In genomic region chr19:54523403-54523802, GRCh38 we compare ENCODE assay signal across 8 cellular contexts. TPM values are rescaled to one million over a fixed set of nuclear protein-coding genes. Genes with fewer than 3 reads are reported as not detected.
DNase-seq lines count a peak whose midpoint lies in the region; FAIRE-seq lines count a peak whose summit lies in the region.
"Had no signal": no experiment of that assay in that cellular context is flagged by ENCODE, and none has a peak within 500 bp of the region (broad histone marks: within the 10 kb centered on the region; RNA-seq: fewer than 3 reads in every experiment).

No MANE protein-coding gene starts in this region.

- no peaks in the 10 kb centered on the region for H3K9me3 ChIP-seq in adipocyte (ENCODE audit: control insufficient read depth, low read length)

- no peaks in the 10 kb centered on the region for H3K36me3 ChIP-seq in adipocyte (ENCODE audit: control insufficient read depth, insufficient read depth, low read length, severe bottlenecking)

- DNase-seq in GM18507 (ENCODE audit: extremely low spot score, insufficient read length, low read depth), result no peak
- DNase-seq in NCI-H226, result peak; percentile 50
- DNase-seq in adipocyte (ENCODE audit: low read depth), result peak; percentile 2
- DNase-seq in stimulated activated CD4-positive, alpha-beta T cell treated with anti-CD3 and anti-CD28 coated beads, Interleukin-4, amount 100 ng/mL, for 24 hours, result peak; percentile 34
- no peak for DNase-seq in mucosa of gallbladder (ENCODE audit: low spot score)
- no peak for DNase-seq in GF-D8 (lab: John Stamatoyannopoulos, UW)
- DNase-seq in middle frontal gyrus (ENCODE audit: extremely low spot score, low spot score), result no peak
- DNase-seq: NCI-H1105 treated with DMSO at 0.1 percent for 48 hours had no signal

- no peak overlapping the region for H3K9ac ChIP-seq in adipocyte (ENCODE audit: low read length)

- H3K27me3 ChIP-seq in adipocyte (replicated peaks; ENCODE audit: control insufficient read depth, insufficient read depth, low read length), result no peaks in the 10 kb centered on the region

- H3K4me1 ChIP-seq in adipocyte (ENCODE audit: control insufficient read depth, insufficient read depth, low read length), result no peaks in the 10 kb centered on the region

- no peak overlapping the region for H3K4me3 ChIP-seq in adipocyte (ENCODE audit: low read length)

- FAIRE-seq in GM18507 (lab: Jason Lieb, UNC), result peak; percentile 93

RNA-seq across cellular contexts. Expression of gene LAIR2, which starts 20.8 kb away (rescaled TPM):
- total RNA-seq in mucosa of gallbladder, result not detected

RNA-seq across cellular contexts. Expression of gene LILRA2, which starts 50.2 kb away (rescaled TPM):
- 5.8 TPM for total RNA-seq in mucosa of gallbladder

RNA-seq across cellular contexts. Expression of gene CDC42EP5, which starts 50.3 kb away (rescaled TPM):
- 14.9 TPM for total RNA-seq in mucosa of gallbladder

RNA-seq across cellular contexts. Expression of gene LENG9, which starts 59.8 kb away (rescaled TPM):
- total RNA-seq in mucosa of gallbladder, result 11.0 TPM

Comparison
In these comparisons a context has a peak if more than half of its experiments do, and no peak if none do; other contexts are left out.
1. DNase-seq: peak in NCI-H226 (single experiment), adipocyte (single experiment) and stimulated activated CD4-positive, alpha-beta T cell treated with anti-CD3 and anti-CD28 coated beads, Interleukin-4, amount 100 ng/mL, for 24 hours (single experiment); none in GM18507 (single experiment), mucosa of gallbladder (single experiment), GF-D8 (single experiment) and middle frontal gyrus (single experiment).